ENCODE assay signal across 8 cellular contexts in genomic region chr12:52741378-52742195, GRCh38.
A peak's percentile ranks its signal among the peaks of the same experiment; 100 is the strongest.
DNase-seq lines count a peak whose midpoint lies in the region; ATAC-seq lines count a peak whose summit lies in the region.

No MANE protein-coding gene starts in this region.

- DNase-seq in ELR (ENCODE audit: low read depth) (peak; percentile 57), NCI-H2171 treated with DMSO at 0.1 percent for 48 hours (lab: John Stamatoyannopoulos, UW) (peak; percentile 61), activated T-cell treated with anti-CD3 and anti-CD28 coated beads for 4 hours (peak; percentile 40), globus pallidus (ENCODE audit: low spot score) (peak; percentile 3), NCI-H1694 (lab: John Stamatoyannopoulos, UW) (no peak), NCI-H1092 (lab: John Stamatoyannopoulos, UW) (no peak)
- DNase-seq in stimulated activated CD4-positive, alpha-beta T cell treated with anti-CD3 and anti-CD28 coated beads, Interleukin-15, amount 100 ng/mL, for 24 hours, result peak; percentile 71

- ATAC-seq in GM21381 (IDR thresholded peaks at IDR 0.05; ENCODE audit: unreplicated experiment), result no peak

Comparison
In these comparisons a context has a peak if more than half of its experiments do, and no peak if none do; other contexts are left out.
1. DNase-seq: peak in ELR (single experiment), NCI-H2171 treated with DMSO at 0.1 percent for 48 hours (single experiment), activated T-cell treated with anti-CD3 and anti-CD28 coated beads for 4 hours (single experiment), globus pallidus (single experiment) and stimulated activated CD4-positive, alpha-beta T cell treated with anti-CD3 and anti-CD28 coated beads, Interleukin-15, amount 100 ng/mL, for 24 hours (single experiment); none in NCI-H1694 (single experiment) and NCI-H1092 (single experiment).